1 cellular context compared by ENCODE assay signal in genomic region chr2:158189526-158189925, GRCh38.
A peak's percentile ranks its signal among the peaks of the same experiment; 100 is the strongest.
TF ChIP-seq lines count a peak whose summit lies in the region.

No MANE protein-coding gene starts in this region.

TF ChIP-seq in HepG2, 621 proteins besides CTCF, POLR2A, EP300 and RAD21 (continued from another document and continues in another):
- TF ChIP-seq ZNF784 (CRISPR knock-in tag; IDR thresholded peaks at IDR 0.05; ENCODE audit: borderline replicate concordance) (peak; percentile 26; the same call in 1 of the 2 replicates), ZNF44 (CRISPR knock-in tag; IDR thresholded peaks at IDR 0.05) (no peak), HNRNPLL (IDR thresholded peaks at IDR 0.05; ENCODE audit: low read depth, low read length, poor library complexity, severe bottlenecking) (no peak), ZHX1 (CRISPR knock-in tag; IDR thresholded peaks at IDR 0.05; ENCODE audit: low read depth) (no peak), NFKBIZ (CRISPR knock-in tag; IDR thresholded peaks at IDR 0.05) (0 out of 2 replicates have a peak, but pooled peaks have one; percentile 60), SSRP1 (CRISPR knock-in tag; IDR thresholded peaks at IDR 0.05) (peak; percentile 96), ASH2L (IDR thresholded peaks at IDR 0.05; ENCODE audit: insufficient read length, low read depth, low read length) (peak; percentile 66), DBP (CRISPR knock-in tag; IDR thresholded peaks at IDR 0.05; ENCODE audit: not compliant biosample characterization) (no peak), ZNF580 (CRISPR knock-in tag; IDR thresholded peaks at IDR 0.05; ENCODE audit: borderline replicate concordance, low read depth) (no peak), E2F1 (CRISPR knock-in tag; IDR thresholded peaks at IDR 0.05) (no peak), ZNF746 (CRISPR knock-in tag; IDR thresholded peaks at IDR 0.05) (no peak), ZNF432 (CRISPR knock-in tag; IDR thresholded peaks at IDR 0.05; ENCODE audit: borderline replicate concordance) (no peak), SALL1 (CRISPR knock-in tag; IDR thresholded peaks at IDR 0.05) (peak; percentile 57; the same call in 1 of the 2 replicates), SRSF4 (IDR thresholded peaks at IDR 0.05; ENCODE audit: low read depth, low read length, poor library complexity, severe bottlenecking) (no peak), GATAD2A (CRISPR knock-in tag; IDR thresholded peaks at IDR 0.05) (peak; percentile 99), ZNF660 (CRISPR knock-in tag; IDR thresholded peaks at IDR 0.05; ENCODE audit: borderline replicate concordance, low read depth) (no peak), NFYB (CRISPR knock-in tag; IDR thresholded peaks at IDR 0.05) (no peak), ARID5B (CRISPR knock-in tag; IDR thresholded peaks at IDR 0.05) (peak; percentile 99), ZNF33A (CRISPR knock-in tag; IDR thresholded peaks at IDR 0.05; ENCODE audit: borderline replicate concordance) (no peak; the same call in 1 of the 2 replicates), KDM4B (CRISPR knock-in tag; IDR thresholded peaks at IDR 0.05) (no peak; the same call in 1 of the 2 replicates), ZNF574 (CRISPR knock-in tag; IDR thresholded peaks at IDR 0.05) (no peak), PCBP2 (optimal IDR thresholded peaks at IDR 0.05; ENCODE audit: low read depth, low read length, poor library complexity, severe bottlenecking) (no peak), NR2F1 (CRISPR knock-in tag; IDR thresholded peaks at IDR 0.05) (peak in 1 of 2 experiments; percentile 68; a peak in 2 of 4 replicates), MBD4 (IDR thresholded peaks at IDR 0.05; ENCODE audit: borderline replicate concordance, low read length) (peak; percentile 86; the same call in 1 of the 2 replicates), SIN3A (IDR thresholded peaks at IDR 0.05; ENCODE audit: borderline replicate concordance, low read depth, low read length) (no peak), ZNF691 (CRISPR knock-in tag; IDR thresholded peaks at IDR 0.05; ENCODE audit: borderline replicate concordance, low read depth) (no peak), ZNF564 (CRISPR knock-in tag; IDR thresholded peaks at IDR 0.05) (no peak), GRHL1 (CRISPR knock-in tag; conservative IDR thresholded peaks at IDR 0.05) (no peak), ZSCAN21 (CRISPR knock-in tag; IDR thresholded peaks at IDR 0.05; ENCODE audit: borderline replicate concordance) (no peak), ZSCAN31 (CRISPR knock-in tag; IDR thresholded peaks at IDR 0.05; ENCODE audit: low read depth) (no peak), RFX5 (IDR thresholded peaks at IDR 0.05; ENCODE audit: low read depth, low read length) (no peak), ZSCAN29 (CRISPR knock-in tag; conservative IDR thresholded peaks at IDR 0.05) (peak; percentile 93), ZNF678 (CRISPR knock-in tag; IDR thresholded peaks at IDR 0.05) (no peak), ZFY (CRISPR knock-in tag; IDR thresholded peaks at IDR 0.05) (no peak), ZNF503 (CRISPR knock-in tag; IDR thresholded peaks at IDR 0.05) (peak; percentile 95), YEATS4 (CRISPR knock-in tag; IDR thresholded peaks at IDR 0.05; ENCODE audit: borderline replicate concordance) (no peak), FOXA3 (CRISPR knock-in tag; IDR thresholded peaks at IDR 0.05) (peak; percentile 99), ERF (CRISPR knock-in tag; IDR thresholded peaks at IDR 0.05) (peak; percentile 78), ARNT (IDR thresholded peaks at IDR 0.05) (no peak), ZNF317 (CRISPR knock-in tag; IDR thresholded peaks at IDR 0.05) (no peak), MAFG (CRISPR knock-in tag; IDR thresholded peaks at IDR 0.05) (no peak), ZNF639 (CRISPR knock-in tag; conservative IDR thresholded peaks at IDR 0.05) (no peak)
